ENCODE assay signal across 1 cellular context in the genomic region with DNA sequence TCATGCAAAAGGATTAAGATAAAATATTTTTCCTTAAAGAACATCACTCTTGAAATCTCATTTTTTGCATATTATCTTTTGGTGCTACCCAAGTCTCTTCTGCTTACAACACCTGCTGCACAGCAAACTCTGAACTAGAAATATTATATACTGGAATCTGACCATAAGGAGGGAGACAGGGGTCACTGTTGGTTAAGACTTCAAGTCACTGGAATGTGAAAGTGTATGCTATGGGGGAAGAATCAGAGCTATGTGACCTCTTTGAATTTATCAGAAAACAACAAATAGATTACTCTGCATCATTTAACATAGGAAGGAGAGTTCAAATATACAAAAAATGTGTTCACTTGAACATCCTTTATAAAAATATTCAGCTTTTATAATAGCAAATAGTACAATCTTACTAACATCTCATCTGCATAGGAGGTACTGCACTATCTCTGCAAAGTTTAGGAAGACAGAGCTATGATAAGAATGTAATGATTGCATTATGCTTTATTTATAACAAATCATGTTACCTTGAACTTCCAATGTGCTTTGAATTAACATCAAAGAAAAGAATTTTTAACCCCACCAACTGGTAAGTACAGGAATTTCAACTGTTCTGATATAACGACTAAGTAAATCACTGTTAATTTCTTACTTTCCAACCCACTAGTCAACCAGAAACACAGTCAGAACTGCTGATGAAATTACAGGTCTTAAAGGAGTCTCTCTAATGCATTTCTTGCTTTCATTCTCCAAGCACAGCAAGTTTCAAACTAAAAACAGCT.
TF ChIP-seq lines count a peak whose summit lies in the region.

No MANE protein-coding gene starts in this region.

TF ChIP-seq in GM23338, 12 proteins besides CTCF, POLR2A, EP300 and RAD21 (continued from another document):
- TF ChIP-seq, protein P1, sequence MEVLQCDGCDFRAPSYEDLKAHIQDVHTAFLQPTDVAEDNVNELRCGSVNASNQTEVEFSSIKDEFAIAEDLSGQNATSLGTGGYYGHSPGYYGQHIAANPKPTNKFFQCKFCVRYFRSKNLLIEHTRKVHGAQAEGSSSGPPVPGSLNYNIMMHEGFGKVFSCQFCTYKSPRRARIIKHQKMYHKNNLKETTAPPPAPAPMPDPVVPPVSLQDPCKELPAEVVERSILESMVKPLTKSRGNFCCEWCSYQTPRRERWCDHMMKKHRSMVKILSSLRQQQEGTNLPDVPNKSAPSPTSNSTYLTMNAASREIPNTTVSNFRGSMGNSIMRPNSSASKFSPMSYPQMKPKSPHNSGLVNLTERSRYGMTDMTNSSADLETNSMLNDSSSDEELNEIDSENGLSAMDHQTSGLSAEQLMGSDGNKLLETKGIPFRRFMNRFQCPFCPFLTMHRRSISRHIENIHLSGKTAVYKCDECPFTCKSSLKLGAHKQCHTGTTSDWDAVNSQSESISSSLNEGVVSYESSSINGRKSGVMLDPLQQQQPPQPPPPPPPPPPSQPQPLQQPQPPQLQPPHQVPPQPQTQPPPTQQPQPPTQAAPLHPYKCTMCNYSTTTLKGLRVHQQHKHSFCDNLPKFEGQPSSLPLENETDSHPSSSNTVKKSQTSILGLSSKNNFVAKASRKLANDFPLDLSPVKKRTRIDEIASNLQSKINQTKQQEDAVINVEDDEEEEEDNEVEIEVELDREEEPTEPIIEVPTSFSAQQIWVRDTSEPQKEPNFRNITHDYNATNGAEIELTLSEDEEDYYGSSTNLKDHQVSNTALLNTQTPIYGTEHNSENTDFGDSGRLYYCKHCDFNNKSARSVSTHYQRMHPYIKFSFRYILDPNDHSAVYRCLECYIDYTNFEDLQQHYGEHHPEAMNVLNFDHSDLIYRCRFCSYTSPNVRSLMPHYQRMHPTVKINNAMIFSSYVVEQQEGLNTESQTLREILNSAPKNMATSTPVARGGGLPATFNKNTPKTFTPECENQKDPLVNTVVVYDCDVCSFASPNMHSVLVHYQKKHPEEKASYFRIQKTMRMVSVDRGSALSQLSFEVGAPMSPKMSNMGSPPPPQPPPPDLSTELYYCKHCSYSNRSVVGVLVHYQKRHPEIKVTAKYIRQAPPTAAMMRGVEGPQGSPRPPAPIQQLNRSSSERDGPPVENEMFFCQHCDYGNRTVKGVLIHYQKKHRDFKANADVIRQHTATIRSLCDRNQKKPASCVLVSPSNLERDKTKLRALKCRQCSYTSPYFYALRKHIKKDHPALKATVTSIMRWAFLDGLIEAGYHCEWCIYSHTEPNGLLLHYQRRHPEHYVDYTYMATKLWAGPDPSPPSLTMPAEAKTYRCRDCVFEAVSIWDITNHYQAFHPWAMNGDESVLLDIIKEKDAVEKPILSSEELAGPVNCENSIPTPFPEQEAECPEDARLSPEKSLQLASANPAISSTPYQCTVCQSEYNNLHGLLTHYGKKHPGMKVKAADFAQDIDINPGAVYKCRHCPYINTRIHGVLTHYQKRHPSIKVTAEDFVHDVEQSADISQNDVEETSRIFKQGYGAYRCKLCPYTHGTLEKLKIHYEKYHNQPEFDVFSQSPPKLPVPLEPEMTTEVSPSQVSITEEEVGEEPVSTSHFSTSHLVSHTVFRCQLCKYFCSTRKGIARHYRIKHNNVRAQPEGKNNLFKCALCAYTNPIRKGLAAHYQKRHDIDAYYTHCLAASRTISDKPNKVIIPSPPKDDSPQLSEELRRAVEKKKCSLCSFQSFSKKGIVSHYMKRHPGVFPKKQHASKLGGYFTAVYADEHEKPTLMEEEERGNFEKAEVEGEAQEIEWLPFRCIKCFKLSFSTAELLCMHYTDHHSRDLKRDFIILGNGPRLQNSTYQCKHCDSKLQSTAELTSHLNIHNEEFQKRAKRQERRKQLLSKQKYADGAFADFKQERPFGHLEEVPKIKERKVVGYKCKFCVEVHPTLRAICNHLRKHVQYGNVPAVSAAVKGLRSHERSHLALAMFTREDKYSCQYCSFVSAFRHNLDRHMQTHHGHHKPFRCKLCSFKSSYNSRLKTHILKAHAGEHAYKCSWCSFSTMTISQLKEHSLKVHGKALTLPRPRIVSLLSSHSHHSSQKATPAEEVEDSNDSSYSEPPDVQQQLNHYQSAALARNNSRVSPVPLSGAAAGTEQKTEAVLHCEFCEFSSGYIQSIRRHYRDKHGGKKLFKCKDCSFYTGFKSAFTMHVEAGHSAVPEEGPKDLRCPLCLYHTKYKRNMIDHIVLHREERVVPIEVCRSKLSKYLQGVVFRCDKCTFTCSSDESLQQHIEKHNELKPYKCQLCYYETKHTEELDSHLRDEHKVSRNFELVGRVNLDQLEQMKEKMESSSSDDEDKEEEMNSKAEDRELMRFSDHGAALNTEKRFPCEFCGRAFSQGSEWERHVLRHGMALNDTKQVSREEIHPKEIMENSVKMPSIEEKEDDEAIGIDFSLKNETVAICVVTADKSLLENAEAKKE (CRISPR knock-in tag; IDR thresholded peaks at IDR 0.05), result no peak
- TF ChIP-seq STAT1 (IDR thresholded peaks at IDR 0.05; ENCODE audit: unreplicated experiment) (no peak), CREB1 (CRISPR knock-in tag; IDR thresholded peaks at IDR 0.05; ENCODE audit: low read depth) (no peak), POLR2AphosphoS5 (IDR thresholded peaks at IDR 0.05; ENCODE audit: low read depth) (no peak)
